Comparison of ENCODE assay signal across 7 cellular contexts in genomic region chr19:50628551-50628950, GRCh38. TPM values are rescaled to one million over a fixed set of nuclear protein-coding genes. Genes with fewer than 3 reads are reported as not detected.
"Had no signal": no experiment of that assay in that cellular context is flagged by ENCODE, and none has a peak within 500 bp of the region (broad histone marks: within the 10 kb centered on the region; RNA-seq: fewer than 3 reads in every experiment).

No MANE protein-coding gene starts in this region.

- H3K36me3 ChIP-seq: HAP-1 had no signal

- H3K4me3 ChIP-seq: GM23338, HAP-1 had no signal

- H3K4me1 Mint-ChIP-seq: GM23338 had no signal

- DNase-seq: KG1 had no signal

- H3K27ac ChIP-seq: HL-60 had no signal

- H3K4me1 ChIP-seq: HAP-1 had no signal

- H3K4me3 Mint-ChIP-seq: GM23338, IgD-negative memory B cell had no signal

- ATAC-seq: GM23338, HCT116, HepG2 had no signal

- H3K9me3 ChIP-seq: HAP-1 had no signal

- H3K27ac Mint-ChIP-seq: GM23338 had no signal

RNA-seq across cellular contexts. Expression of gene SYT3, which starts 11.1 kb away (rescaled TPM):
- total RNA-seq: HepG2 had no signal
- polyA plus RNA-seq: HepG2, IgD-negative memory B cell had no signal

RNA-seq across cellular contexts. Expression of gene C19orf81, which starts 20.7 kb away (rescaled TPM):
- total RNA-seq: HepG2 had no signal
- polyA plus RNA-seq: HepG2 had no signal
